ENCODE assay signal across 24 cellular contexts in the genomic region with DNA sequence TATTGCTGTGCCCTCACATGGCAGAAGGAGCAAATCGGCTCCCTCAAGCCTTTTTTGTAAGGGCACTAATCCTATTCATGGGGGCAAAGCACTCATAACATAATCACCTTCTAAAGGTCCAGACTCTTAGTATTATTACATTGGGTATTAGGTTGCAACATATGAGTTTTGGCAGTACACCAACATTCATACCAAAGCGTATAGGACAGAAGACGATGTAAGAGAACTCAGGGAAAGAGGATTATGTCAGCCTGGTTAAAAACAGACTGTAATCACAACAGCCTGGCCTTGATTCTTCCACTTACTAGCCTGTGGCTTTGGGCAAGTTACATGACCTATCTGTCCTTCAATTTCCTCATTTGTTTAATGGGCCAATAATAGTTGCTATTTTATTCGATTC.
DNase-seq lines count a peak whose midpoint lies in the region; ATAC-seq and TF ChIP-seq lines count a peak whose summit lies in the region.
"Had no signal": no experiment of that assay in that cellular context is flagged by ENCODE, and none has a peak within 500 bp of the region (broad histone marks: within the 10 kb centered on the region; RNA-seq: fewer than 3 reads in every experiment).

No MANE protein-coding gene starts in this region.

- in situ Hi-C loops in brain microvascular endothelial cell (cut with HindIII; ENCODE audit: low pct_ligation_motif_present, low sequenced_read_pairs), result no loop called here

- no peak for TF ChIP-seq CTCF in AG10803 (conservative IDR thresholded peaks at IDR 0.05; ENCODE audit: low read length)
- TF ChIP-seq CTCF in HFF-Myc (IDR thresholded peaks at IDR 0.05; ENCODE audit: low read depth, low read length, missing control alignments), result no peak
- no peak for TF ChIP-seq CTCF in brain microvascular endothelial cell (IDR thresholded peaks at IDR 0.05; ENCODE audit: low read depth, low read length, missing control alignments)
- no peak for TF ChIP-seq CTCF in uterus (IDR thresholded peaks at IDR 0.05)

- H3K9me3 ChIP-seq in Karpas-422 (ENCODE audit: low read length) (peaks cover 29% of the 10 kb centered on the region), uterus (no peaks in the 10 kb centered on the region)
- H3K9me3 ChIP-seq: adrenal gland, lower lobe of right lung, prostate gland had no signal

- no peaks in the 10 kb centered on the region for H3K4me1 ChIP-seq in Karpas-422 (ENCODE audit: low read length)
- H3K4me1 ChIP-seq in uterus, result no peaks in the 10 kb centered on the region
- H3K4me1 ChIP-seq: adrenal gland, lower lobe of right lung, prostate gland had no signal

- H2AFZ ChIP-seq in Karpas-422 (ENCODE audit: low read length), result no peak overlapping the region

- TF ChIP-seq POLR2A in uterus (IDR thresholded peaks at IDR 0.05), result no peak

- H3K27me3 ChIP-seq in brain microvascular endothelial cell (replicated peaks) (no peaks in the 10 kb centered on the region), Karpas-422 (ENCODE audit: low read length) (no peaks in the 10 kb centered on the region), uterus (no peaks in the 10 kb centered on the region)
- H3K27me3 ChIP-seq: adrenal gland had no signal

- no peak for ATAC-seq in HG03565 (IDR thresholded peaks at IDR 0.05; ENCODE audit: unreplicated experiment)
- ATAC-seq: lower lobe of right lung; stimulated activated effector memory CD8-positive, alpha-beta T cell treated with anti-CD3 and anti-CD28 coated beads, Interleukin-12 subunit alpha, Interleukin-12 subunit beta, amount 100 ng/mL, for 72 hours; WTC11 had no signal

- DNase-seq in AG10803 (ENCODE audit: low read depth) (peak; percentile 54), HFF-Myc (ENCODE audit: extremely low read depth, low read depth) (peak; percentile 12), brain microvascular endothelial cell (peak; percentile 40), fibroblast of the conjunctiva (ENCODE audit: low read depth) (peak; percentile 61), Karpas-422 (no peak), LoVo (ENCODE audit: low spot score) (no peak), uterus (no peak)
- DNase-seq: activated CD4-positive, alpha-beta T cell treated with anti-CD3 and anti-CD28 coated beads, Interleukin-2, amount 50 U/mL, for 48 hours; activated CD8-positive, alpha-beta memory T cell treated with anti-CD3 and anti-CD28 coated beads, Interleukin-2, amount 50 U/mL, for 48 hours; activated effector memory CD4-positive, alpha-beta T cell treated with anti-CD3 and anti-CD28 coated beads, Interleukin-2, amount 50 U/mL, for 16 hours; adrenal gland; caudate nucleus; DMS 273 treated with DMSO at 0.1 percent for 48 hours; kidney; lower lobe of right lung; NCI-H1092; NCI-H526 treated with DMSO at 0.1 percent for 48 hours; small intestine; stimulated activated CD4-positive, alpha-beta T cell treated with anti-CD3 and anti-CD28 coated beads, Interleukin-2, amount 100 ng/mL, for 24 hours; T1000 had no signal

- intact Hi-C loops in uterus (cut with DNase I; ENCODE audit: low total_unique reads), result no loop called here

- no peak overlapping the region for H3K9ac ChIP-seq in Karpas-422 (ENCODE audit: low read length)

- H3K4me2 ChIP-seq in Karpas-422 (ENCODE audit: low read depth, low read length, poor library complexity, severe bottlenecking), result no peak overlapping the region

- H3K27ac ChIP-seq in brain microvascular endothelial cell, result no peak overlapping the region
- H3K27ac ChIP-seq in Karpas-422 (ENCODE audit: low read length), result no peak overlapping the region
- no peak overlapping the region for H3K27ac ChIP-seq in uterus
- H3K27ac ChIP-seq: adrenal gland, lower lobe of right lung, prostate gland had no signal

- H3K36me3 ChIP-seq in brain microvascular endothelial cell (replicated peaks) (no peaks in the 10 kb centered on the region), Karpas-422 (ENCODE audit: insufficient read depth, low read length) (no peaks in the 10 kb centered on the region), uterus (no peaks in the 10 kb centered on the region)
- H3K36me3 ChIP-seq: adrenal gland, lower lobe of right lung, prostate gland had no signal

- H4K20me1 ChIP-seq in Karpas-422 (ENCODE audit: insufficient read depth, low read depth, low read length), result no peaks in the 10 kb centered on the region

- no peaks in the 10 kb centered on the region for H3K79me2 ChIP-seq in Karpas-422 (ENCODE audit: low read length)

- no peaks in the 10 kb centered on the region for H3K9me2 ChIP-seq in Karpas-422 (replicated peaks; ENCODE audit: insufficient read depth, low read length)

- H3K4me3 ChIP-seq in AG10803 (ENCODE audit: low read length) (no peak overlapping the region), HFF-Myc (replicated peaks; ENCODE audit: low read depth, low read length) (no peak overlapping the region), brain microvascular endothelial cell (ENCODE audit: low read depth, low read length) (no peak overlapping the region), Karpas-422 (ENCODE audit: low read length) (no peak overlapping the region), uterus (no peak overlapping the region)
- H3K4me3 ChIP-seq: adrenal gland, lower lobe of right lung, prostate gland had no signal

Comparison
In these comparisons a context has a peak if more than half of its experiments do, and no peak if none do; other contexts are left out.
1. DNase-seq: peak in AG10803 (single experiment), HFF-Myc (single experiment), brain microvascular endothelial cell (single experiment) and fibroblast of the conjunctiva (single experiment); none in Karpas-422 (single experiment), LoVo (single experiment) and uterus (0 of 2).